Comparison of ENCODE assay signal across 21 cellular contexts in the genomic region with DNA sequence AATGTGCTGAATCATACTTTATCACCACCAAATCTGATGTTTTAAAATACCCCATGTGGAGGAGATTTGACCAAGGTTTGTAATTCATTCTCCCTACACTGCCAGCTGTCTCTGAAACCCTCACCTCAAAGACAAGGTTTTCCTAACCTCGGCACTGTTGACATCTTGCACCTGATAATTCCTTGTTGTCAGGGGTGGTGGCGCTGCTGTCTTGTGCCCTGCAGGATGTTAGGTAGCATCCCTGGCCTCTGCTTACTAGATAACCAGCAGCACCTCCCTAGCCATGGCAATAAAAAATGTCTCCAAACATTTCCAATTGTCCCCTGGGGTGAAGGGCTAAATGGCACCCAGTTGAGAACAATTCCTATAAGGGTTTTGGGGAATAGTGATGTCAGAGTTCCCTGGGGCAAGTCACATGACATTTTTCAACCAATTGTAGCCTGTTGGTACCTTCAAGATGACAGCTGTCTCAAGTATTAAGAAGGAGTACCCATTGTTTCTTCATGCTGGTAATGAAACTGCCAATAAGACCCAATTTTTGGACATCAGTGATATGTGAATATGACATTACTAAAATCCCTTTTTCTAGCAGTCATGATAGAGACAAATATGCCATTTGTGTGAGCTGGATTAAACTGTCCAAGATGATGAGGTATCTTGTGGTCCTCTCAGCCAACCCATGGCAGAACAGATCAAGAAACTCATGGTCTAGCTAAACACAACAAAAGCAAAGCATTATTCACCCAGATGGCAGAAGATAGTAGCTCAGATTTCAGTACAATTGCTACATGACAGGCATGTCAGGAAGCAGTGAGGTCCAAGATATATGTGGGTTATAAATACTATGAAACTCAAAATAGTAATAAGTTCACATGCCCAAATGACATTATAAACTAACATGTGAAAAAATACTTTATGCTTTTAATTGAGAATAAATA.
DNase-seq lines count a peak whose midpoint lies in the region; ATAC-seq and TF ChIP-seq lines count a peak whose summit lies in the region.
"Had no signal": no experiment of that assay in that cellular context is flagged by ENCODE, and none has a peak within 500 bp of the region (broad histone marks: within the 10 kb centered on the region; RNA-seq: fewer than 3 reads in every experiment).

No MANE protein-coding gene starts in this region.

- no peak overlapping the region for H3K4me3 ChIP-seq in adipocyte (ENCODE audit: low read length)
- H3K4me3 ChIP-seq in prostate gland: no peak overlapping the region
- H3K4me3 ChIP-seq: BLaER1, GM23248, SJSA1 had no signal

- 79% methylated on average over 2 of the region's 2 CpGs for WGBS in prostate gland

- intact Hi-C loops in prostate gland (cut with DNase I): no loop called here

- H3K9ac ChIP-seq in adipocyte (ENCODE audit: low read length): no peak overlapping the region
- H3K9ac ChIP-seq: BLaER1, GM23248 had no signal

- DNase-seq in NCI-H748 (lab: John Stamatoyannopoulos, UW; ENCODE audit: unreplicated experiment) (peak; percentile 20), NCI-H748 treated with DMSO at 0.1 percent for 48 hours (lab: John Stamatoyannopoulos, UW) (no peak), adipocyte (ENCODE audit: low read depth) (peak; percentile 13), left kidney (ENCODE audit: low read depth, low spot score) (peak; percentile 54), kidney tubule cell (ENCODE audit: low spot score) (no peak), prostate gland (ENCODE audit: low spot score) (no peak)
- DNase-seq: CD4-positive, CD25-positive, alpha-beta regulatory T cell; DMS153; DND-41; GM23248; NCI-H1048; NCI-H1417; NCI-H1694; NCI-H2029 treated with DMSO at 0.1 percent for 48 hours; NCI-H524; Right ventricle myocardium superior; RPMI8226 had no signal

- TF ChIP-seq CTCF in prostate gland (IDR thresholded peaks at IDR 0.05): no peak

- H3K27me3 ChIP-seq in adipocyte (replicated peaks; ENCODE audit: control insufficient read depth, insufficient read depth, low read length) (no peaks in the 10 kb centered on the region), prostate gland (replicated peaks; ENCODE audit: insufficient read depth) (no peaks in the 10 kb centered on the region)
- H3K27me3 ChIP-seq: BLaER1 had no signal

- H3K9me3 ChIP-seq in adipocyte (ENCODE audit: control insufficient read depth, low read length) (no peaks in the 10 kb centered on the region), prostate gland (no peaks in the 10 kb centered on the region)
- H3K9me3 ChIP-seq: SJSA1 had no signal

- no peak for TF ChIP-seq POLR2A in prostate gland (IDR thresholded peaks at IDR 0.05)

- H3K4me1 ChIP-seq in adipocyte (ENCODE audit: control insufficient read depth, insufficient read depth, low read length) (no peaks in the 10 kb centered on the region), prostate gland (replicated peaks) (no peaks in the 10 kb centered on the region)
- H3K4me1 ChIP-seq: BLaER1, SJSA1 had no signal

- no peaks in the 10 kb centered on the region for H3K36me3 ChIP-seq in adipocyte (ENCODE audit: control insufficient read depth, insufficient read depth, low read length, severe bottlenecking)
- no peaks in the 10 kb centered on the region for H3K36me3 ChIP-seq in prostate gland
- H3K36me3 ChIP-seq: BLaER1, SJSA1 had no signal

- H3K27ac ChIP-seq in prostate gland: no peak overlapping the region
- H3K27ac ChIP-seq: BLaER1, GM23248, HL-60, SJSA1 had no signal

- no peak for ATAC-seq in HG02884 (IDR thresholded peaks at IDR 0.05; ENCODE audit: unreplicated experiment)

Comparison
In these comparisons a context has a peak if more than half of its experiments do, and no peak if none do; other contexts are left out.
1. DNase-seq: peak in NCI-H748 (single experiment), adipocyte (single experiment) and left kidney (single experiment); none in NCI-H748 treated with DMSO at 0.1 percent for 48 hours (single experiment), kidney tubule cell (single experiment) and prostate gland (single experiment).